Comparison of ENCODE assay signal across 10 cellular contexts in genomic region chr6:18978330-18979128, GRCh38.
DNase-seq lines count a peak whose midpoint lies in the region; ATAC-seq and TF ChIP-seq lines count a peak whose summit lies in the region.
"Had no signal": no experiment of that assay in that cellular context is flagged by ENCODE, and none has a peak within 500 bp of the region (broad histone marks: within the 10 kb centered on the region; RNA-seq: fewer than 3 reads in every experiment).

No MANE protein-coding gene starts in this region.

- H3K27ac ChIP-seq in HUES48 (ENCODE audit: low read depth, low read length) (peak overlapping the region; percentile 22), heart left ventricle (peak overlapping the region in 4 of 12 donors; percentile 8 to 61 (median 32)), parathyroid adenoma (peak overlapping the region; percentile 1), colonic mucosa (no peak overlapping the region)

- H3K79me2 ChIP-seq in parathyroid adenoma = no peaks in the 10 kb centered on the region

- no peaks in the 10 kb centered on the region for H3K27me3 ChIP-seq in HUES48 (ENCODE audit: control insufficient read depth, insufficient read depth, low read length)
- H3K27me3 ChIP-seq in heart left ventricle = no peaks in the 10 kb centered on the region
- no peaks in the 10 kb centered on the region for H3K27me3 ChIP-seq in parathyroid adenoma (ENCODE audit: control insufficient read depth, insufficient read depth, low read length)
- no peaks in the 10 kb centered on the region for H3K27me3 ChIP-seq in colonic mucosa

- H3K4me1 ChIP-seq in HUES48 (ENCODE audit: control insufficient read depth, insufficient read depth, low read length) = no peaks in the 10 kb centered on the region
- H3K4me1 ChIP-seq in heart left ventricle = peaks cover 0 to 14% (median 0%) of the 10 kb centered on the region in 12 donors
- peaks cover 45% of the 10 kb centered on the region for H3K4me1 ChIP-seq in parathyroid adenoma
- H3K4me1 ChIP-seq in colonic mucosa = no peaks in the 10 kb centered on the region

- intact Hi-C loops in heart left ventricle (cut with DNase I) (no loop called here), colonic mucosa (cut with DNase I) (no loop called here)

- H3K9me3 ChIP-seq in HUES48 (ENCODE audit: control insufficient read depth, insufficient read depth, low read length) = no peaks in the 10 kb centered on the region
- H3K9me3 ChIP-seq in heart left ventricle = no peaks in the 10 kb centered on the region
- no peaks in the 10 kb centered on the region for H3K9me3 ChIP-seq in parathyroid adenoma (ENCODE audit: control insufficient read depth, low read length)
- H3K9me3 ChIP-seq in colonic mucosa = no peaks in the 10 kb centered on the region

- no peak for TF ChIP-seq CTCF in heart left ventricle (IDR thresholded peaks at IDR 0.05)
- TF ChIP-seq CTCF in parathyroid adenoma (IDR thresholded peaks at IDR 0.05) = no peak
- no peak for TF ChIP-seq CTCF in colonic mucosa (IDR thresholded peaks at IDR 0.05)

- H3K4me2 ChIP-seq in parathyroid adenoma (ENCODE audit: low read length) = peak overlapping the region; percentile 33

- no peak for TF ChIP-seq POLR2A in heart left ventricle (IDR thresholded peaks at IDR 0.05)

- H2AFZ ChIP-seq in parathyroid adenoma = peak overlapping the region; percentile 1

- H3K36me3 ChIP-seq in HUES48 (ENCODE audit: control insufficient read depth, insufficient read depth, low read length) (no peaks in the 10 kb centered on the region), heart left ventricle (no peaks in the 10 kb centered on the region), parathyroid adenoma (ENCODE audit: control insufficient read depth, insufficient read depth, low read length) (no peaks in the 10 kb centered on the region), colonic mucosa (no peaks in the 10 kb centered on the region)

- no peak overlapping the region for H3K9ac ChIP-seq in HUES48 (ENCODE audit: low read depth, low read length)
- no peak overlapping the region for H3K9ac ChIP-seq in parathyroid adenoma
- no peak overlapping the region for H3K9ac ChIP-seq in colonic mucosa (ENCODE audit: low read depth in 2 of 2, low read length in 2 of 2)

- H3K4me3 ChIP-seq in HUES48 (ENCODE audit: low read depth, low read length) (no peak overlapping the region), heart left ventricle (no peak overlapping the region), parathyroid adenoma (ENCODE audit: low read depth, low read length) (no peak overlapping the region), colonic mucosa (no peak overlapping the region)

- 55 to 62% (median 59%) methylated on average over 3 of the region's 3 CpGs for WGBS in heart left ventricle, 4 donors

- ATAC-seq in heart left ventricle = peak; percentile 87 to 98 (median 94)
- no peak for ATAC-seq in HG03521 (IDR thresholded peaks at IDR 0.05; ENCODE audit: unreplicated experiment)

- DNase-seq in NCI-H69 (lab: John Stamatoyannopoulos, UW) = peak; percentile 91
- DNase-seq in heart left ventricle = peak in 3 of 5 donors; percentile 15 to 21 (median 20)
- DNase-seq in Kasumi-1 (lab: John Stamatoyannopoulos, UW) = no peak
- no peak for DNase-seq in colonic mucosa
- no peak for DNase-seq in OCI-M1 (lab: John Stamatoyannopoulos, UW)
- DNase-seq: activated CD8-positive, alpha-beta memory T cell treated with anti-CD3 and anti-CD28 coated beads, Interleukin-2, amount 50 U/mL, for 4 hours; substantia nigra had no signal

Comparison
In these comparisons a context has a peak if more than half of its experiments do, and no peak if none do; other contexts are left out.
1. DNase-seq: peak in NCI-H69 (single experiment) and heart left ventricle (3 of 5); none in Kasumi-1 (0 of 2), colonic mucosa (single experiment) and OCI-M1 (single experiment).